In the genomic region with DNA sequence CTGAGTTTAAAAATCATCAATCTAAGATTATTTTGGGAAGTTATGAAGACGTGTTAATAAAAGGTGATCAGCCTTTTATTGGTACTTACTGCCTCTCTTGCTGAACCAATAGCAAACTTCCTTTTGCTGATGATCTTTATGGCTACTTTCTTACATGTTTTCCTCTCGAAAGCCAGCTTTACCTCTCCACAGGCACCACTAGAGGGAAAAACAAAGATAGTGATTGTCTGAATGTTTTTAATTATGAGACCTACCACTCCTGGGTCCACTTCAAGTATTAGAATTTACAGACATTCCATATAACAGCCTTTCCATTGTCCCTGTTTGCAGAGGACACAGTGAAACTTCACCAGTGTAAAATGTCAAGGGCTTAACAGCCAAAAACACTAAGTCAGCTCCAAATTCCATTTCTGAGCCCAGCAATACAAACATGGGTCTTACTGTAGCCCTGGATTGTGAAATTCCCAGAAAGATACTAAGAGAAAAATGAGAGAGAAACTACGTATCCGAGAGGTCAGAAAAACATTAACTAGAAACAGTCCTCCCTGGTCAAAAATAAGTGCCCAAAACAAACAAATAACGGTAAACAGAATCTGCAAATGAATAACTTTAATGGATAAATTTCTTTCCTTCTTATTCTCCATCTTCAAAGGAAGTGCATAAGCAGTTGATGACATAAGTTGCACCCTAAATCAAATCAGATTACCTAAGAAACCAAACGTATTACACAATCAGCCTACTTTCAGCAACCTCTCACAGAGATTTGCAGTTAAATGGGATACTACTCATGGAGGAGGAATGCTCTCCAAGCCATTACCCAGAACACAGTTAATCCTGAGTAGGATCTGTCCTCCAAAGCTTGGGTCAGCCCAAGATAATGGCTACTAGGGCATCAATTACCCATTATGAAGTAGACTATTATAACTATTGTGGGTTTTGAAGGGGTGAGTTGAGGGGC, we compare ENCODE assay signal across 9 cellular contexts. TPM values are rescaled to one million over a fixed set of nuclear protein-coding genes. Genes with fewer than 3 reads are reported as not detected.
DNase-seq lines count a peak whose midpoint lies in the region; ATAC-seq, FAIRE-seq and TF ChIP-seq lines count a peak whose summit lies in the region.
"Had no signal": no experiment of that assay in that cellular context is flagged by ENCODE, and none has a peak within 500 bp of the region (broad histone marks: within the 10 kb centered on the region; RNA-seq: fewer than 3 reads in every experiment).

No MANE protein-coding gene starts in this region.

- no peak overlapping the region for H3K4me3 ChIP-seq in pancreas

- FAIRE-seq in pancreas (lab: Jason Lieb, UNC): no peak

- no peak overlapping the region for H3K27ac Mint-ChIP-seq in activated naive CD8-positive, alpha-beta T cell treated with anti-CD3 and anti-CD28 coated beads, Interleukin-2, amount 50 U/mL, for 24 hours
- H3K27ac Mint-ChIP-seq in stimulated activated naive CD8-positive, alpha-beta T cell treated with anti-CD3 and anti-CD28 coated beads, Interleukin-15, amount 100 ng/mL, for 72 hours: no peak overlapping the region

- no peaks in the 10 kb centered on the region for H3K27me3 Mint-ChIP-seq in activated naive CD8-positive, alpha-beta T cell treated with anti-CD3 and anti-CD28 coated beads, Interleukin-2, amount 50 U/mL, for 24 hours
- no peaks in the 10 kb centered on the region for H3K27me3 Mint-ChIP-seq in stimulated activated naive CD8-positive, alpha-beta T cell treated with anti-CD3 and anti-CD28 coated beads, Interleukin-15, amount 100 ng/mL, for 72 hours
- H3K27me3 Mint-ChIP-seq: naive B cell had no signal

- no peaks in the 10 kb centered on the region for H3K9me3 ChIP-seq in pancreas

- DNase-seq in EH (ENCODE audit: low read depth): peak; percentile 96
- peak; percentile 81 for DNase-seq in RPMI7951 (ENCODE audit: low read depth)
- peak; percentile 92 for DNase-seq in fibroblast of gingiva (ENCODE audit: low read depth)
- DNase-seq in pancreas: no peak
- DNase-seq in activated naive CD8-positive, alpha-beta T cell treated with anti-CD3 and anti-CD28 coated beads, Interleukin-2, amount 50 U/mL, for 24 hours: no peak
- no peak for DNase-seq in stimulated activated naive CD8-positive, alpha-beta T cell treated with anti-CD3 and anti-CD28 coated beads, Interleukin-15, amount 100 ng/mL, for 72 hours
- DNase-seq: naive B cell had no signal

- no peak for TF ChIP-seq CTCF in pancreas (IDR thresholded peaks at IDR 0.05)

- H3K4me1 Mint-ChIP-seq in activated naive CD8-positive, alpha-beta T cell treated with anti-CD3 and anti-CD28 coated beads, Interleukin-2, amount 50 U/mL, for 24 hours: peaks cover 8% of the 10 kb centered on the region
- H3K4me1 Mint-ChIP-seq in stimulated activated naive CD8-positive, alpha-beta T cell treated with anti-CD3 and anti-CD28 coated beads, Interleukin-15, amount 100 ng/mL, for 72 hours: peaks cover 15% of the 10 kb centered on the region

- peaks cover 4% of the 10 kb centered on the region for H3K36me3 Mint-ChIP-seq in activated naive CD8-positive, alpha-beta T cell treated with anti-CD3 and anti-CD28 coated beads, Interleukin-2, amount 50 U/mL, for 24 hours (ENCODE audit: low read depth)

- 50 to 55% methylated on average over 6 of the region's 6 CpGs for WGBS in pancreas, 2 donors

- H3K27me3 ChIP-seq in pancreas: no peaks in the 10 kb centered on the region

- H3K27ac ChIP-seq in pancreas: peak overlapping the region in 2 of 4 donors; percentile 22 to 30

- H3K36me3 ChIP-seq in pancreas: no peaks in the 10 kb centered on the region

- ATAC-seq in pancreas (peak; percentile 24 to 69 (median 66)), GM19351 (IDR thresholded peaks at IDR 0.05; ENCODE audit: unreplicated experiment) (no peak), HG03139 (IDR thresholded peaks at IDR 0.05; ENCODE audit: unreplicated experiment) (no peak)
- no peak for ATAC-seq in activated naive CD8-positive, alpha-beta T cell treated with anti-CD3 and anti-CD28 coated beads, Interleukin-2, amount 50 U/mL, for 24 hours
- no peak for ATAC-seq in stimulated activated naive CD8-positive, alpha-beta T cell treated with anti-CD3 and anti-CD28 coated beads, Interleukin-15, amount 100 ng/mL, for 72 hours

- no peak overlapping the region for H3K4me3 Mint-ChIP-seq in activated naive CD8-positive, alpha-beta T cell treated with anti-CD3 and anti-CD28 coated beads, Interleukin-2, amount 50 U/mL, for 24 hours
- no peak overlapping the region for H3K4me3 Mint-ChIP-seq in stimulated activated naive CD8-positive, alpha-beta T cell treated with anti-CD3 and anti-CD28 coated beads, Interleukin-15, amount 100 ng/mL, for 72 hours
- H3K4me3 Mint-ChIP-seq: naive B cell had no signal

- intact Hi-C loops in pancreas (cut with DNase I): no loop called here

- no peaks in the 10 kb centered on the region for H3K4me1 ChIP-seq in pancreas

- no peaks in the 10 kb centered on the region for H3K9me3 Mint-ChIP-seq in activated naive CD8-positive, alpha-beta T cell treated with anti-CD3 and anti-CD28 coated beads, Interleukin-2, amount 50 U/mL, for 24 hours
- no peaks in the 10 kb centered on the region for H3K9me3 Mint-ChIP-seq in stimulated activated naive CD8-positive, alpha-beta T cell treated with anti-CD3 and anti-CD28 coated beads, Interleukin-15, amount 100 ng/mL, for 72 hours
- H3K9me3 Mint-ChIP-seq: naive B cell had no signal

RNA-seq across cellular contexts. Expression of a gene that starts 29.5 kb away (rescaled TPM):
- 23.7 and 28.9 TPM in 2 replicates for total RNA-seq in RPMI7951 (2014; rRNA removed; shearing (Covaris generic))
- total RNA-seq in pancreas: 1 to 10 TPM in 5 of 6 donors, under 1 TPM in 1; 0.83 to 4.6 (median 2.3) TPM
- polyA plus RNA-seq in pancreas: 1 to 10 TPM; 3.2 to 4.0 TPM

RNA-seq across cellular contexts. Expression of a gene that starts 29.7 kb away (rescaled TPM):
- 17.1 and 23.5 TPM in 2 replicates for total RNA-seq in RPMI7951 (2014; rRNA removed; shearing (Covaris generic))
- total RNA-seq in pancreas: 1 to 10 TPM; 7.0 to 9.3 (median 7.8) TPM
- 10 to 100 TPM; 14.1 to 17.7 TPM for polyA plus RNA-seq in pancreas

RNA-seq across cellular contexts. Expression of a gene that starts 32.5 kb away (rescaled TPM):
- total RNA-seq in RPMI7951 (2014; rRNA removed; shearing (Covaris generic)): 0.96 and 1.2 TPM in 2 replicates
- total RNA-seq in pancreas: 10 to 100 TPM; 10.3 to 18.6 (median 12.4) TPM
- 1 to 10 TPM; 2.2 to 6.8 TPM for polyA plus RNA-seq in pancreas

Comparison
In these comparisons a context has a peak if more than half of its experiments do, and no peak if none do; other contexts are left out.
1. DNase-seq: peak in EH (single experiment), RPMI7951 (single experiment) and fibroblast of gingiva (single experiment); none in pancreas (0 of 6), activated naive CD8-positive, alpha-beta T cell treated with anti-CD3 and anti-CD28 coated beads, Interleukin-2, amount 50 U/mL, for 24 hours (single experiment) and stimulated activated naive CD8-positive, alpha-beta T cell treated with anti-CD3 and anti-CD28 coated beads, Interleukin-15, amount 100 ng/mL, for 72 hours (0 of 2).
2. ATAC-seq: peak in pancreas (4 of 4); none in activated naive CD8-positive, alpha-beta T cell treated with anti-CD3 and anti-CD28 coated beads, Interleukin-2, amount 50 U/mL, for 24 hours (single experiment), stimulated activated naive CD8-positive, alpha-beta T cell treated with anti-CD3 and anti-CD28 coated beads, Interleukin-15, amount 100 ng/mL, for 72 hours (single experiment), GM19351 (single experiment) and HG03139 (single experiment).